In the genomic region with DNA sequence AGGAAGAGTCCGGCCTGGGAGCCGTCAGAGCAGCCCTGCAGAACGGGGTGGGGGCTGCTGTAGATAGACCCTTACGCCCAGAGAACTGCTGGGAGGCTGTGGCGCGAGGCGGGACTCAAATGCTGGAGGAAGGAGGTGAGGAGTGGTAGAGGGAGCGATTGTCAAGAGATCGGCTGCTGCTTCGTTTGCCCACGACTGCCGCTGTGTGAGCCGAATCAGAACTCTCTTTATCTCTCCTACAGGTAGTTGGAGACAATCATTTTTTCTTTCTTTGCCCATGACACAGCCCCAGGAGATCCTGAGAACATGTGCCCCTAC, we compare ENCODE assay signal across 8 cellular contexts. TPM values are rescaled to one million over a fixed set of nuclear protein-coding genes. Genes with fewer than 3 reads are reported as not detected.
DNase-seq lines count a peak whose midpoint lies in the region; ATAC-seq, FAIRE-seq and TF ChIP-seq lines count a peak whose summit lies in the region.

No MANE protein-coding gene starts in this region.

- H3K27me3 ChIP-seq in HL-60 (ENCODE audit: insufficient read depth, poor library complexity, severe bottlenecking): no peaks in the 10 kb centered on the region
- no peaks in the 10 kb centered on the region for H3K27me3 ChIP-seq in left ventricle myocardium inferior (ENCODE audit: low read depth)
- H3K27me3 ChIP-seq in small intestine (ENCODE audit: control insufficient read depth in 2 of 2, insufficient read depth in 2 of 2, low read length in 2 of 2): no peaks in the 10 kb centered on the region

- intact Hi-C loops in left ventricle myocardium inferior (cut with micrococcal nuclease): no loop called here

- no peak for ATAC-seq in GM18907 (IDR thresholded peaks at IDR 0.05; ENCODE audit: unreplicated experiment)

- DNase-seq in DMS53 (lab: John Stamatoyannopoulos, UW) (peak; percentile 73), DMS53 treated with DMSO at 0.1 percent for 48 hours (lab: John Stamatoyannopoulos, UW; ENCODE audit: unreplicated experiment) (no peak), HL-60 (ENCODE audit: low read depth in 1 of 2, low spot score in 1 of 2) (peak in 1 of 2 experiments; percentile 37), activated T-helper 1 cell treated with Interleukin-2 at 50 U/mL for 16 hours (ENCODE audit: low read depth) (peak; percentile 19), left ventricle myocardium inferior (no peak), small intestine (peak; percentile 48), foreskin melanocyte (no peak)

- H3K9me3 ChIP-seq in left ventricle myocardium inferior (replicated peaks) (no peaks in the 10 kb centered on the region), small intestine (ENCODE audit: control insufficient read depth, low read depth) (no peaks in the 10 kb centered on the region)

- 0 to 1% (median 0%) methylated on average over 13 of the region's 13 CpGs for WGBS in small intestine, 3 donors

- H3K27ac ChIP-seq in HL-60 (replicated peaks) (peak overlapping the region; percentile 73), left ventricle myocardium inferior (replicated peaks) (peak overlapping the region; percentile 94), small intestine (ENCODE audit: low read depth in 1 of 2, low read length in 1 of 2) (peak overlapping the region; percentile 49 to 95)

- FAIRE-seq in small intestine (lab: Jason Lieb, UNC): no peak

- TF ChIP-seq CTCF in HL-60 (IDR thresholded peaks at IDR 0.05; ENCODE audit: insufficient read depth, low read length) (no peak), left ventricle myocardium inferior (IDR thresholded peaks at IDR 0.05; ENCODE audit: borderline replicate concordance) (no peak)

- H3K4me3 ChIP-seq in HL-60 (replicated peaks; ENCODE audit: insufficient read depth, low read length) (peak overlapping the region; percentile 81), left ventricle myocardium inferior (peak overlapping the region; percentile 91), small intestine (ENCODE audit: low read depth in 1 of 2, low read length in 2 of 2) (peak overlapping the region; percentile 61 to 91)

- H3K4me1 ChIP-seq in left ventricle myocardium inferior: peaks cover 58% of the 10 kb centered on the region
- H3K4me1 ChIP-seq in small intestine (ENCODE audit: control insufficient read depth in 2 of 2, insufficient read depth in 1 of 2, low read depth in 1 of 2, low read length in 1 of 2): peaks cover 2 to 12% of the 10 kb centered on the region in 2 donors

- H3K36me3 ChIP-seq in left ventricle myocardium inferior: peaks cover 18% of the 10 kb centered on the region
- no peaks in the 10 kb centered on the region for H3K36me3 ChIP-seq in small intestine (ENCODE audit: control insufficient read depth in 2 of 2, insufficient read depth in 2 of 2, low read length in 2 of 2)

RNA-seq across cellular contexts. Expression of a gene that starts 0.4 kb away (rescaled TPM):
- total RNA-seq in left ventricle myocardium inferior: 6.2 TPM
- 1 to 10 TPM; 2.4 to 4.1 (median 2.5) TPM for polyA plus RNA-seq in small intestine

RNA-seq across cellular contexts. Expression of a gene that starts 26.6 kb away (rescaled TPM):
- 605 TPM for total RNA-seq in left ventricle myocardium inferior
- 1,000 to 10,000 TPM; 2,018 to 3,950 (median 3,161) TPM for polyA plus RNA-seq in small intestine

RNA-seq across cellular contexts. Expression of a gene that starts 26.7 kb away (rescaled TPM):
- total RNA-seq in left ventricle myocardium inferior: 35.4 TPM
- polyA plus RNA-seq in small intestine: 10 to 100 TPM; 12.8 to 22.8 (median 22.4) TPM

RNA-seq across cellular contexts. Expression of a gene that starts 27.7 kb away (rescaled TPM):
- 16.1 TPM for total RNA-seq in left ventricle myocardium inferior
- polyA plus RNA-seq in small intestine: 10 to 100 TPM; 17.2 to 21.4 (median 20.0) TPM

Comparison
In these comparisons a context has a peak if more than half of its experiments do, and no peak if none do; other contexts are left out.
1. DNase-seq: peak in DMS53 (single experiment), activated T-helper 1 cell treated with Interleukin-2 at 50 U/mL for 16 hours (single experiment) and small intestine (single experiment); none in DMS53 treated with DMSO at 0.1 percent for 48 hours (single experiment), left ventricle myocardium inferior (single experiment) and foreskin melanocyte (single experiment).
2. Peak in every context shown above with its lines, with median percentiles within 50 percentile points of each other: H3K27ac ChIP-seq and H3K4me3 ChIP-seq.